ENCODE assay signal across 24 cellular contexts in the genomic region with DNA sequence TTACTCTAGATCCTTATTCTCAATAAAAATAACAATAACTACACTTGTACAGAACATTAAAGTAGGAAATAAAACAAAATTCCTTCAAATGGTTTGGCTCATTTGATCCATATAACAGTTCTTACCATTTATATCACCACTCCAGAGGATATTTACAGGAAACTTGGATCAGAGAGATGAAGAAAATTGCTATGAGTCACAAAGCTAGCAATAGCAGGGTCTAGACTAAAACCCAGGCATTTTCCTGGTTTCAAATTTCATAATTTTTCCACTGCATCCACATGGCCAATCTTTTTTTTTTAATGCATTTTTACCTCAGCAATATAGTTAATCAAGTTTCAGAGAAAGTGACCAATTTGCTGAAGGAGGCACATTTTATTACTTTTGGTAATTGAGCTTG.
DNase-seq lines count a peak whose midpoint lies in the region; ATAC-seq and TF ChIP-seq lines count a peak whose summit lies in the region.
"Had no signal": no experiment of that assay in that cellular context is flagged by ENCODE, and none has a peak within 500 bp of the region (broad histone marks: within the 10 kb centered on the region; RNA-seq: fewer than 3 reads in every experiment).

No MANE protein-coding gene starts in this region.

- no peaks in the 10 kb centered on the region for H3K4me1 ChIP-seq in esophagus muscularis mucosa
- H3K4me1 ChIP-seq: Caco-2 had no signal

- POLR2A ChIA-PET in RWPE1 (lab: Yijun Ruan, JAX; ENCODE audit: low non-redundant PET): no interaction called here

- H3K27ac ChIP-seq in RWPE1: no peak overlapping the region
- H3K27ac ChIP-seq in esophagus muscularis mucosa (replicated peaks in 1 of 4): no peak overlapping the region
- H3K27ac ChIP-seq: 22Rv1, KMS-11, SJCRH30 had no signal

- no peak for TF ChIP-seq EP300 in esophagus muscularis mucosa (IDR thresholded peaks at IDR 0.05)

- intact Hi-C loops in esophagus muscularis mucosa (cut with DNase I): no loop called here

- H3K27me3 ChIP-seq in esophagus muscularis mucosa: no peaks in the 10 kb centered on the region
- H3K27me3 ChIP-seq: BLaER1 treated with 17β-estradiol and CSF1 and Interleukin-3, amounts not matched to agents 10 nM and 100 nM; SJCRH30 had no signal

- H3K4me3 ChIP-seq in epithelial cell of esophagus (ENCODE audit: low read length): no peak overlapping the region
- no peak overlapping the region for H3K4me3 ChIP-seq in esophagus muscularis mucosa
- H3K4me3 ChIP-seq: BLaER1 treated with 17β-estradiol and CSF1 and Interleukin-3, amounts not matched to agents 10 nM and 100 nM; GM23338; SJCRH30 had no signal

- TF ChIP-seq CTCF in RWPE1 (conservative IDR thresholded peaks at IDR 0.05; ENCODE audit: low read depth) (no peak), epithelial cell of esophagus (IDR thresholded peaks at IDR 0.05; ENCODE audit: insufficient read depth, low read depth, low read length, missing control alignments) (no peak), esophagus muscularis mucosa (IDR thresholded peaks at IDR 0.05) (no peak)

- H3K9me3 ChIP-seq in esophagus muscularis mucosa: peaks cover 0 to 7% (median 2%) of the 10 kb centered on the region in 4 donors
- H3K9me3 ChIP-seq: Caco-2, SJCRH30 had no signal

- CTCF ChIA-PET in RWPE1 (lab: Yijun Ruan, JAX): no interaction called here

- ATAC-seq in GM21390 (IDR thresholded peaks at IDR 0.05; ENCODE audit: unreplicated experiment): no peak
- ATAC-seq: GM23338, HCT116, Panc1 had no signal

- DNase-seq in DMS53 (lab: John Stamatoyannopoulos, UW): peak; percentile 5
- DNase-seq in DMS53 treated with DMSO at 0.1 percent for 48 hours (lab: John Stamatoyannopoulos, UW; ENCODE audit: unreplicated experiment): no peak
- peak; percentile 15 for DNase-seq in RWPE1 (ENCODE audit: low spot score)
- peak; percentile 24 for DNase-seq in epithelial cell of esophagus (ENCODE audit: low read depth)
- DNase-seq in stromal cell of bone marrow (ENCODE audit: low read depth): peak; percentile 9
- DNase-seq in activated CD4-positive, alpha-beta T cell treated with anti-CD3 and anti-CD28 coated beads, Interleukin-2, amount 50 U/mL, for 4 hours: no peak
- DNase-seq in esophagus muscularis mucosa (ENCODE audit: extremely low spot score): no peak
- DNase-seq: Caco-2; CD4-positive, alpha-beta memory T cell; DMS 273 treated with DMSO at 0.1 percent for 48 hours; IMR-90; NCI-H1417; NCI-H1694 treated with DMSO at 0.1 percent for 48 hours; NCI-H2081 treated with DMSO at 0.1 percent for 48 hours; NCI-H510A; NCI-H748 treated with DMSO at 0.1 percent for 48 hours had no signal

- no peaks in the 10 kb centered on the region for H3K36me3 ChIP-seq in esophagus muscularis mucosa
- H3K36me3 ChIP-seq: BLaER1 treated with 17β-estradiol and CSF1 and Interleukin-3, amounts not matched to agents 10 nM and 100 nM; SJCRH30 had no signal

- no peak for TF ChIP-seq POLR2A in esophagus muscularis mucosa (IDR thresholded peaks at IDR 0.05; ENCODE audit: low read depth)

Comparison
In these comparisons a context has a peak if more than half of its experiments do, and no peak if none do; other contexts are left out.
1. DNase-seq: peak in DMS53 (single experiment), RWPE1 (single experiment), epithelial cell of esophagus (single experiment) and stromal cell of bone marrow (single experiment); none in DMS53 treated with DMSO at 0.1 percent for 48 hours (single experiment), activated CD4-positive, alpha-beta T cell treated with anti-CD3 and anti-CD28 coated beads, Interleukin-2, amount 50 U/mL, for 4 hours (0 of 2) and esophagus muscularis mucosa (single experiment).